ENCODE assay signal across 20 cellular contexts in the genomic region with DNA sequence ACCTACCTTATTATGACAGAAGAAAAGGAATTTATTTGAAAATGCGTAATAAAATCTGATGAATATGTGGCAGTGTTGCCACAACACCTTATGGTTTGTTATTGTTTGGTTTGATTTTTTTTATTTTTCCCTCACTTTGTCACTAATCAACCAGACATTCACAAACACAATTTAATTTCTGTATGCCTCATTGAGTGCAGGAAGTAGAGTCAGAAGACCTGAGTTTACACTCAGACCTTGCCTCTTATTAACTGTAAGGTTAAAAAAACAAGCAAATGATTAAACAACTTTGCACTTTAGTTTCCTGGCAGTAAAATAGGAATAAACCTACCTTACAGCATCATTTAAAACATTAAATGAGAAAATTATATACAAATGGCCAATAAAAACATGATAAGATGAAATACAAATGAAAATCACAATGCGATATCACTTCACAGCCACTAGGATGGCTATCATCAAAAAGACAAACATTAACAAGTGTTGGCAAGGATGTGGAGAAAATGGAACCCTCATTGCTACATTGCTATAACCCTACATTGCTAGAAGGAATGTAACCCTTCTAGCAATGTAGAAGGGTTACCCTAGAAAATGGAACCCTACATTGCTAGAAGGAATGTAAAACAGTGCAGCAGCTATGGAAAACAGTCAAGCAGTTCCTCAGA. TPM values are rescaled to one million over a fixed set of nuclear protein-coding genes. Genes with fewer than 3 reads are reported as not detected.
DNase-seq lines count a peak whose midpoint lies in the region; ATAC-seq, FAIRE-seq and TF ChIP-seq lines count a peak whose summit lies in the region.
"Had no signal": no experiment of that assay in that cellular context is flagged by ENCODE, and none has a peak within 500 bp of the region (broad histone marks: within the 10 kb centered on the region; RNA-seq: fewer than 3 reads in every experiment).

No MANE protein-coding gene starts in this region.

- peak overlapping the region; percentile 86 to 98 (median 96); a peak in 5 of 6 replicates for H3K4me3 ChIP-seq in HepG2 (replicated peaks in 1 of 3; ENCODE audit: insufficient read depth in 1 of 3, low read depth in 2 of 3, low read length in 3 of 3)
- no peak overlapping the region for H3K4me3 ChIP-seq in right lobe of liver
- peak overlapping the region in 1 of 2 donors; percentile 23 for H3K4me3 ChIP-seq in kidney (ENCODE audit: low read length in 2 of 2)
- H3K4me3 ChIP-seq in esophagus squamous epithelium: no peak overlapping the region
- no peak overlapping the region for H3K4me3 ChIP-seq in lower leg skin (ENCODE audit: low read depth, poor library complexity, severe bottlenecking)
- H3K4me3 ChIP-seq: HAP-1, K562, lung had no signal

- H3K27me3 ChIP-seq in HepG2 (ENCODE audit: control insufficient read depth in 1 of 2, insufficient read depth in 2 of 2, low read length in 2 of 2): no peaks in the 10 kb centered on the region; a peak in 1 of 5 replicates
- H3K27me3 ChIP-seq in right lobe of liver: no peaks in the 10 kb centered on the region
- peaks cover 0 to 3% (median 0%) of the 10 kb centered on the region in 4 donors for H3K27me3 ChIP-seq in esophagus squamous epithelium
- H3K27me3 ChIP-seq: tibial nerve had no signal

- H3K9ac ChIP-seq in HepG2 (ENCODE audit: insufficient read depth, low read depth, low read length) (peak overlapping the region; percentile 1; the same call in 1 of the 2 replicates), kidney (ENCODE audit: low read length in 2 of 2) (no peak overlapping the region)

- H3K4me1 ChIP-seq in HepG2 (ENCODE audit: insufficient read depth, low read length) (peaks cover 82% of the 10 kb centered on the region), right lobe of liver (peaks cover 0 to 10% (median 3%) of the 10 kb centered on the region in 4 donors), kidney (ENCODE audit: control insufficient read depth in 1 of 2, insufficient read depth in 1 of 2, low read depth in 1 of 2, low read length in 2 of 2) (peaks cover 2 to 11% of the 10 kb centered on the region in 2 donors), esophagus squamous epithelium (peaks cover 0 to 42% (median 13%) of the 10 kb centered on the region in 3 donors)

- peaks cover 37% of the 10 kb centered on the region for H3K36me3 Mint-ChIP-seq in brain
- peaks cover 8% of the 10 kb centered on the region for H3K36me3 Mint-ChIP-seq in type B pancreatic cell

- TF ChIP-seq EP300 in HepG2 (IDR thresholded peaks at IDR 0.05; ENCODE audit: low read depth in 2 of 2, low read length in 2 of 2) (no peak), HepG2 (CRISPR knock-in tag; IDR thresholded peaks at IDR 0.05; ENCODE audit: borderline replicate concordance) (no peak)

- in situ Hi-C loops in HepG2 (cut with HindIII; ENCODE audit: extremely low pct_ligation_motif_present, low pct_unique_long_range_greater_than_20kb): no loop called here

- intact Hi-C loops in HepG2 (cut with micrococcal nuclease; ENCODE audit: unreplicated experiment): loop anchor here (5.0 kb wide), 1 partner anchor 44 kb away; no protein-coding TSS in a partner anchor
- intact Hi-C loops in right lobe of liver (cut with DNase I): no loop called here
- intact Hi-C loops in kidney (cut with DNase I): no loop called here
- intact Hi-C loops in esophagus squamous epithelium (cut with DNase I): no loop called here
- intact Hi-C loops in lower leg skin (cut with DNase I; ENCODE audit: low total_unique reads): no loop called here

- FAIRE-seq in HepG2 (lab: Jason Lieb, UNC): no peak
- peak; percentile 93 for FAIRE-seq in kidney (lab: Jason Lieb, UNC)
- FAIRE-seq: endothelial cell of umbilical vein, K562 had no signal

- H3K27ac ChIP-seq in HepG2 (ENCODE audit: extremely low read length, insufficient read depth, low read length): no peak overlapping the region
- no peak overlapping the region for H3K27ac ChIP-seq in right lobe of liver
- H3K27ac ChIP-seq in kidney (ENCODE audit: low read depth in 2 of 2, low read length in 2 of 2): peak overlapping the region in 1 of 2 donors; percentile 51
- H3K27ac ChIP-seq in esophagus squamous epithelium: no peak overlapping the region
- H3K27ac ChIP-seq: tibial nerve had no signal

- peaks cover 67% of the 10 kb centered on the region for H3K4me1 Mint-ChIP-seq in brain
- H3K4me1 Mint-ChIP-seq in type B pancreatic cell (ENCODE audit: unreplicated experiment): peaks cover 21% of the 10 kb centered on the region

- TF ChIP-seq CTCF in HepG2 (CRISPR knock-in tag; IDR thresholded peaks at IDR 0.05) (no peak), right lobe of liver (IDR thresholded peaks at IDR 0.05) (no peak), brain (conservative IDR thresholded peaks at IDR 0.05) (peak in 1 of 2 experiments; percentile 18), kidney (IDR thresholded peaks at IDR 0.05; ENCODE audit: borderline replicate concordance, extremely low read depth, insufficient read depth) (no peak), type B pancreatic cell (conservative IDR thresholded peaks at IDR 0.05) (peak; percentile 62), esophagus squamous epithelium (IDR thresholded peaks at IDR 0.05) (peak in 2 of 6 experiments; percentile 13 to 14), lower leg skin (IDR thresholded peaks at IDR 0.05) (no peak)

- peak overlapping the region in 1 of 5 experiments; percentile 17 for H3K27ac Mint-ChIP-seq in brain
- no peak overlapping the region for H3K27ac Mint-ChIP-seq in type B pancreatic cell
- H3K27ac Mint-ChIP-seq: activated CD4-positive, alpha-beta T cell treated with anti-CD3 and anti-CD28 coated beads, Interleukin-2, amount 10 ng/mL, durations not matched to agents 24 days and 14 days had no signal

- POLR2A ChIA-PET in HepG2 (lab: Yijun Ruan, JAX): interaction anchor here (2.5 kb wide), 1 partner anchor 11 kb away, joined by 53 read pairs; no protein-coding TSS in a partner anchor

- no peak for ATAC-seq in HepG2
- ATAC-seq in right lobe of liver: no peak
- ATAC-seq: K562; naive thymus-derived CD4-positive, alpha-beta T cell had no signal

- no peak overlapping the region for H2AFZ ChIP-seq in HepG2 (ENCODE audit: low read length)

- WGBS in HepG2 (ENCODE audit: low lambda C conversion rate): 97% methylated on average over 2 of the region's 2 CpGs
- WGBS in right lobe of liver (ENCODE audit: insufficient coverage, low coverage, low lambda C conversion rate, missing lambda C conversion rate): 45% methylated on average over 2 of the region's 2 CpGs
- WGBS in esophagus squamous epithelium, 2 donors: 50 to 94% methylated on average over 2 of the region's 2 CpGs
- WGBS in lower leg skin, 2 donors: 49 to 96% methylated on average over 2 of the region's 2 CpGs

- DNase-seq in HepG2 (ENCODE audit: low spot score) (no peak), right lobe of liver (no peak), kidney (no peak), type B pancreatic cell (ENCODE audit: extremely low spot score, unreplicated experiment) (no peak), esophagus squamous epithelium (lab: John Stamatoyannopoulos, UW) (no peak), lower leg skin (ENCODE audit: low spot score in 2 of 2) (no peak)
- no peak for DNase-seq in stimulated activated CD4-positive, alpha-beta T cell treated with anti-CD3 and anti-CD28 coated beads, Interleukin-12 subunit alpha, Interleukin-12 subunit beta, amount 100 ng/mL, for 4 hours
- DNase-seq: activated CD4-positive, alpha-beta T cell treated with anti-CD3 and anti-CD28 coated beads, Interleukin-2, amount 10 ng/mL, durations not matched to agents 24 days and 14 days; activated naive CD4-positive, alpha-beta T cell; aorta; C1 segment of cervical spinal cord; naive thymus-derived CD4-positive, alpha-beta T cell; NCI-H2029 treated with DMSO at 0.1 percent for 48 hours; NCI-H446 had no signal

- TF ChIP-seq POLR2A in HepG2 (IDR thresholded peaks at IDR 0.05; ENCODE audit: insufficient read depth in 1 of 2, low read depth in 2 of 2, low read length in 2 of 2) (no peak), right lobe of liver (IDR thresholded peaks at IDR 0.05) (no peak), esophagus squamous epithelium (IDR thresholded peaks at IDR 0.05) (no peak), lower leg skin (IDR thresholded peaks at IDR 0.05) (no peak)

- 0 out of 2 replicates have a peak, but pooled peaks have one; percentile 6 for TF ChIP-seq RAD21 in HepG2 (CRISPR knock-in tag; IDR thresholded peaks at IDR 0.05)

- H3K9me3 ChIP-seq in HepG2 (ENCODE audit: low read length) (no peaks in the 10 kb centered on the region), right lobe of liver (no peaks in the 10 kb centered on the region), kidney (ENCODE audit: control insufficient read depth in 1 of 2, low read length in 2 of 2) (no peaks in the 10 kb centered on the region), esophagus squamous epithelium (no peaks in the 10 kb centered on the region)
- H3K9me3 ChIP-seq: HAP-1 had no signal

- H4K20me1 ChIP-seq in HepG2 (ENCODE audit: insufficient read depth, low read length): peaks cover 63% of the 10 kb centered on the region

- H3K4me2 ChIP-seq in HepG2 (ENCODE audit: low read depth, low read length): peak overlapping the region; percentile 91

- H3K36me3 ChIP-seq in HepG2 (replicated peaks in 1 of 2; ENCODE audit: control insufficient read depth in 1 of 2, insufficient read depth in 2 of 2, low read length in 2 of 2) (no peaks in the 10 kb centered on the region), right lobe of liver (no peaks in the 10 kb centered on the region), kidney (ENCODE audit: control insufficient read depth in 1 of 2, insufficient read depth in 2 of 2, low read length in 2 of 2) (no peaks in the 10 kb centered on the region), esophagus squamous epithelium (no peaks in the 10 kb centered on the region)
- H3K36me3 ChIP-seq: HAP-1 had no signal

- H3K79me2 ChIP-seq in HepG2 (ENCODE audit: insufficient read depth, low read length): peaks cover 78% of the 10 kb centered on the region

- CTCF ChIA-PET in HepG2 (lab: Yijun Ruan, JAX; ENCODE audit: low intra/inter-chr PET ratio, low total read pairs): interaction anchor here (1.1 kb wide), 1 partner anchor 80 kb away, joined by 3 read pairs; no protein-coding TSS in a partner anchor

- peaks cover 4 to 15% (median 8%) of the 10 kb centered on the region in 5 experiments for H3K9me3 Mint-ChIP-seq in brain
- peaks cover 4% of the 10 kb centered on the region for H3K9me3 Mint-ChIP-seq in type B pancreatic cell
- H3K9me3 Mint-ChIP-seq: activated CD4-positive, alpha-beta T cell treated with anti-CD3 and anti-CD28 coated beads, Interleukin-2, amount 10 ng/mL, durations not matched to agents 24 days and 14 days had no signal

- H3K27me3 Mint-ChIP-seq in brain (peaks cover 14% of the 10 kb centered on the region), type B pancreatic cell (peaks cover 11% of the 10 kb centered on the region)

- BruUV-seq in HepG2 (replicated peaks; lab: Mats Ljungman, UMichigan): no TSS peak

- H3K4me3 Mint-ChIP-seq in brain: peak overlapping the region in 4 of 5 experiments; percentile 47 to 77 (median 64)
- peak overlapping the region; percentile 64 for H3K4me3 Mint-ChIP-seq in type B pancreatic cell
- H3K4me3 Mint-ChIP-seq: activated CD4-positive, alpha-beta T cell treated with anti-CD3 and anti-CD28 coated beads, Interleukin-2, amount 10 ng/mL, durations not matched to agents 24 days and 14 days; naive thymus-derived CD4-positive, alpha-beta T cell had no signal

RNA-seq across cellular contexts. Expression of a gene that starts 3.3 kb away (rescaled TPM):
- total RNA-seq in HepG2 (2016; rRNA removed; fragmentation: Illumina TruSeq; extraction: Trizol): 74.4 and 105 TPM in 2 replicates
- total RNA-seq in HepG2 (2016; cell fraction: cytosol; rRNA removed; fragmentation: Illumina TruSeq; extraction: Trizol; ENCODE audit: low read depth): 58.3 and 66.2 TPM in 2 replicates
- total RNA-seq in HepG2 (2016; cell fraction: insoluble cytoplasmic fraction; rRNA removed; fragmentation: Illumina TruSeq; extraction: Trizol): 71.8 and 93.5 TPM in 2 replicates
- total RNA-seq in HepG2 (2016; cell fraction: membrane; rRNA removed; fragmentation: Illumina TruSeq; extraction: Trizol): 84.1 and 90.5 TPM in 2 replicates
- total RNA-seq in HepG2 (2016; cell fraction: nucleus; rRNA removed; fragmentation: Illumina TruSeq; extraction: Trizol): 67.8 and 69.5 TPM in 2 replicates
- polyA plus RNA-seq in HepG2 (2011; rRNA removed): 69.3 and 101 TPM in 2 replicates
- polyA plus RNA-seq in HepG2 (2011; cell fraction: cytosol; rRNA removed): 44.4 and 49.6 TPM in 2 replicates
- 48.2 and 49.5 TPM in 2 replicates for polyA plus RNA-seq in HepG2 (2011; cell fraction: nucleus; rRNA removed)
- polyA plus RNA-seq in HepG2 (2012): 109 and 119 TPM in 2 replicates
- polyA plus RNA-seq in HepG2 (2016; cell fraction: cytosol; fragmentation: Illumina TruSeq; extraction: Trizol; ENCODE audit: low read depth): 25.4 and 25.6 TPM in 2 replicates
- 82.9 and 87.2 TPM in 2 replicates for polyA plus RNA-seq in HepG2 (2016; cell fraction: insoluble cytoplasmic fraction; fragmentation: Illumina TruSeq; extraction: Trizol; ENCODE audit: low read depth)
- polyA plus RNA-seq in HepG2 (2016; cell fraction: membrane; fragmentation: Illumina TruSeq; extraction: Trizol; ENCODE audit: low read depth): 48.8 and 51.0 TPM in 2 replicates
- polyA plus RNA-seq in HepG2 (2016; cell fraction: nucleus; fragmentation: Illumina TruSeq; extraction: Trizol; ENCODE audit: insufficient read depth, low read depth): 66.2 and 71.0 TPM in 2 replicates
- 13.2 and 38.6 TPM in 2 replicates for polyA minus RNA-seq in HepG2 (2011; rRNA and poly(A)+ RNA removed; ENCODE audit: low replicate concordance)
- 71.8 and 102 TPM in 2 replicates for polyA minus RNA-seq in HepG2 (2011; cell fraction: cytosol; rRNA and poly(A)+ RNA removed)
- polyA minus RNA-seq in HepG2 (2011; cell fraction: nucleus; rRNA and poly(A)+ RNA removed): 247 and 269 TPM in 2 replicates
- total RNA-seq in right lobe of liver: 10 to 100 TPM in 3 of 6 experiments, 1 to 10 TPM in 3; 5.8 to 27.9 (median 12.8) TPM
- polyA plus RNA-seq in brain (ENCODE audit: insufficient read depth, low read depth, low replicate concordance): 52.8 TPM
- total RNA-seq in kidney: 93.5 TPM
- polyA plus RNA-seq in kidney (ENCODE audit: insufficient read depth, low read depth, low replicate concordance): 9.8 TPM
- total RNA-seq in type B pancreatic cell (ENCODE audit: low replicate concordance): 43.4 and 75.9 TPM in 2 replicates
- total RNA-seq in esophagus squamous epithelium: 10 to 100 TPM in 2 of 4 donors, 1 to 10 TPM in 2; 5.0 to 22.9 (median 14.0) TPM
- total RNA-seq in lower leg skin: 10 to 100 TPM in 3 of 4 donors, 1 to 10 TPM in 1; 8.7 to 22.9 (median 11.8) TPM

Comparison
In these comparisons a context has a peak if more than half of its experiments do, and no peak if none do; other contexts are left out.
1. H3K4me3 ChIP-seq: peak in HepG2 (3 of 3); none in right lobe of liver (0 of 3), esophagus squamous epithelium (0 of 4) and lower leg skin (single experiment).